Comparison of ENCODE assay signal across 8 cellular contexts in the genomic region with DNA sequence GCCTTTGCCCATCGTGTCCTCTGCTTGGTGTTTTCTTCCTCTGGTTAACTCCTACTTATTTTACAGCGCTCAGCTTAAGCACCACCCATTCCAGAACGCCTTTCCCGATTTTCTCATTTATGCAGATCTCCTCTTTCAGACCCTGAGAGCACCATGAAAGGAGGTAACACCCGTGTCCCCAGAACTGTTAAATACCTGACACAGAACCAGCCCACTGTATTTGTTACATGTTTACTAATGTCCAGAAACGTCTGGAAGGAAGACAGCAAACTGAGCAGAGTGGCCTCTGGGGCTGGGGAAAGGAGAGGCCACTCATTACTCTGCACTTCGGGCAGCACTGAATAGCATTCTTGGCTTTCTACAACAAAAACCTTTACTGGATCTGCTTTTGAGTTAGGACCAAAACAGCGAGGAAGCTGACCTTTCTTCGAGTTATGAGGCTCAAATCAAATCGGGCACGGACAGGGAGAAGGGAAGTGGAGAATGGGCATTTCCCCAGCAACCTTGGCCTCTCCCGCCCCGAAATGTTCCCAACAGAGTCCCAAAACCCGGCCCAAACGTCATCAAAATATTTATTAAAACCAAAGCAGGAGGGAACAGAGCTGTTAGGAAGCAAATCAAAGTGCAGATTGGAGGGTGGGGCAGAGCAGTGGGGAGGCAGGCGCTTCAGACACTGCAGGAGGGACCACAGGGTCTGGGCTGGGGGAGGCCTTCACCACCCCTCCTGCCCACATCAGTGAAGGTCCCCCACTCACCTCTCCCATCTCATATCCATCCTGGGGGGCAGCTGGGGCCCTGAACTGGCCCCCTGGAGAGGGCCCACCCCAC. TPM values are rescaled to one million over a fixed set of nuclear protein-coding genes. Genes with fewer than 3 reads are reported as not detected.
A peak's percentile ranks its signal among the peaks of the same experiment; 100 is the strongest.
DNase-seq lines count a peak whose midpoint lies in the region; ATAC-seq and TF ChIP-seq lines count a peak whose summit lies in the region.

No MANE protein-coding gene starts in this region.

- DNase-seq in ELF-1 (ENCODE audit: low read depth, low spot score) = peak; percentile 53
- no peak for DNase-seq in SK-N-MC (ENCODE audit: low read depth, low spot score)
- DNase-seq in fibroblast of villous mesenchyme (ENCODE audit: low read depth) = peak; percentile 49
- DNase-seq in retinal pigment epithelial cell (ENCODE audit: low read depth) = no peak
- no peak for DNase-seq in COLO668 (lab: John Stamatoyannopoulos, UW; ENCODE audit: unreplicated experiment)
- DNase-seq in SKM-1 treated with dmso at 0.1 percent for 144 hours (lab: John Stamatoyannopoulos, UW; ENCODE audit: unreplicated experiment) = no peak

- H3K9ac ChIP-seq in SK-N-MC (ENCODE audit: insufficient read length) = peak overlapping the region; percentile 5

- TF ChIP-seq CTCF in fibroblast of villous mesenchyme (IDR thresholded peaks at IDR 0.05; ENCODE audit: insufficient read depth, low read depth, low read length) (no peak), retinal pigment epithelial cell (conservative IDR thresholded peaks at IDR 0.05; ENCODE audit: low read depth, low read length) (no peak)

- H3K27ac ChIP-seq in SK-N-MC = peak overlapping the region; percentile 90

- H3K4me3 ChIP-seq in SK-N-MC (peak overlapping the region; percentile 18; the same call in 1 of the 2 replicates), fibroblast of villous mesenchyme (ENCODE audit: low read depth, low read length) (peak overlapping the region; percentile 65), retinal pigment epithelial cell (ENCODE audit: low read length) (peak overlapping the region; percentile 49)

- peaks cover 28% of the 10 kb centered on the region for H3K36me3 ChIP-seq in SK-N-MC (ENCODE audit: insufficient read depth, low read length)

- H3K9me3 ChIP-seq in SK-N-MC (ENCODE audit: low read depth, low read length) = no peaks in the 10 kb centered on the region

- no peak for ATAC-seq in GM21717 (IDR thresholded peaks at IDR 0.05; ENCODE audit: unreplicated experiment)
- ATAC-seq in HG03097 (IDR thresholded peaks at IDR 0.05; ENCODE audit: low FRiP score, unreplicated experiment) = no peak

RNA-seq across cellular contexts. Expression of gene NECAB3, which starts 1.1 kb away (rescaled TPM):
- total RNA-seq in fibroblast of villous mesenchyme = 22.0 and 23.8 TPM in 2 replicates

RNA-seq across cellular contexts. Expression of gene ACTL10, which starts 8.6 kb away (rescaled TPM):
- 1.7 and 2.6 TPM in 2 replicates for total RNA-seq in fibroblast of villous mesenchyme

RNA-seq across cellular contexts. Expression of gene E2F1, which starts 10.8 kb away (rescaled TPM):
- 7.1 and 7.3 TPM in 2 replicates for total RNA-seq in fibroblast of villous mesenchyme

RNA-seq across cellular contexts. Expression of gene C20orf144, which starts 13.2 kb away (rescaled TPM):
- under 0.01 and 0.32 TPM in 2 replicates for total RNA-seq in fibroblast of villous mesenchyme

RNA-seq across cellular contexts. Expression of gene PXMP4, which starts 44.8 kb away (rescaled TPM):
- total RNA-seq in fibroblast of villous mesenchyme = 3.9 and 5.2 TPM in 2 replicates

Comparison
In these comparisons a context has a peak if more than half of its experiments do, and no peak if none do; other contexts are left out.
1. DNase-seq: peak in ELF-1 (single experiment) and fibroblast of villous mesenchyme (single experiment); none in SK-N-MC (single experiment), retinal pigment epithelial cell (single experiment), COLO668 (single experiment) and SKM-1 treated with dmso at 0.1 percent for 144 hours (single experiment).
2. Peak in every context shown above with its lines, with median percentiles within 50 percentile points of each other: H3K4me3 ChIP-seq.